In the genomic region with DNA sequence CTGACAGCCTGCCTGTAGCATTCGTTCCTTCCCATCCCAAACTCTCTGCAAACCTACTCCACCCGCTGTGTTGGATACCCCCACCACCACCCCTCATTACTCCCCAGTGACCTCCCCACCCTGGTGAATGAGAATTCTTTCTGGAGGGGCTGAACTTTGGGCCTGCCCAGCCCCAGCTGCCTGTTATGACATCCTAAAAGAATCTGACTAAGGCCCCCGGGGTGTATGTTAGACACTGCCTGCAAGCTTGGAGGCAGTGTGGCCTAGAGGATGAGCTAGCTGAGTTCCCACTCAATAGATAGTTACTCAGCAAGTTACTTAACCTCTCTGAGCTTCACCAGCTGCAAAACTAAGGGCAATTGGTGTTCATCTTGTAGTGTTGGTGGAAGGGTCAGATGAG, we compare ENCODE assay signal across 1 cellular context.
TF ChIP-seq lines count a peak whose summit lies in the region.

No MANE protein-coding gene starts in this region.

TF ChIP-seq in IMR-90, 13 proteins besides CTCF, POLR2A, EP300 and RAD21:
- TF ChIP-seq, protein P1, sequence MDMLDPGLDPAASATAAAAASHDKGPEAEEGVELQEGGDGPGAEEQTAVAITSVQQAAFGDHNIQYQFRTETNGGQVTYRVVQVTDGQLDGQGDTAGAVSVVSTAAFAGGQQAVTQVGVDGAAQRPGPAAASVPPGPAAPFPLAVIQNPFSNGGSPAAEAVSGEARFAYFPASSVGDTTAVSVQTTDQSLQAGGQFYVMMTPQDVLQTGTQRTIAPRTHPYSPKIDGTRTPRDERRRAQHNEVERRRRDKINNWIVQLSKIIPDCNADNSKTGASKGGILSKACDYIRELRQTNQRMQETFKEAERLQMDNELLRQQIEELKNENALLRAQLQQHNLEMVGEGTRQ (IDR thresholded peaks at IDR 0.05; ENCODE audit: low read depth, low read length), result no peak
- TF ChIP-seq CHD1 (IDR thresholded peaks at IDR 0.05; ENCODE audit: low read depth, low read length) (no peak), NFE2L2 (IDR thresholded peaks at IDR 0.05; ENCODE audit: low read depth, low read length) (no peak), SMC3 (IDR thresholded peaks at IDR 0.05; ENCODE audit: low read depth, low read length) (peak; percentile 28), BHLHE40 (IDR thresholded peaks at IDR 0.05; ENCODE audit: low read depth, low read length) (no peak)
